16 cellular contexts compared by ENCODE assay signal in genomic region chr12:31819427-31819826, GRCh38.
DNase-seq lines count a peak whose midpoint lies in the region; ATAC-seq and TF ChIP-seq lines count a peak whose summit lies in the region.
"Had no signal": no experiment of that assay in that cellular context is flagged by ENCODE, and none has a peak within 500 bp of the region (broad histone marks: within the 10 kb centered on the region; RNA-seq: fewer than 3 reads in every experiment).

No MANE protein-coding gene starts in this region.

- no peak overlapping the region for H3K27ac ChIP-seq in HCT116 (ENCODE audit: low read depth, low read length)

- POLR2A ChIA-PET in HCT116 (lab: Charles Lee): no interaction called here
- POLR2A ChIA-PET in naive thymus-derived CD8-positive, alpha-beta T cell (lab: Charles Lee): interaction anchor here (0.6 to 1.3 kb wide), 3 partner anchors 12 to 140 kb away, joined by 3 to 9 read pairs (median 8); partner anchors contain the start of gene RESF1

- CTCF ChIA-PET in HCT116 (lab: Charles Lee): interaction anchor here (0.7 kb wide), 1 partner anchor 58 kb away, joined by 5 read pairs; no protein-coding TSS in a partner anchor

- H3K36me3 ChIP-seq in HCT116 (ENCODE audit: control insufficient read depth in 1 of 2, insufficient read depth in 2 of 2, low read length in 2 of 2) (no peaks in the 10 kb centered on the region), mucosa of descending colon (ENCODE audit: low read depth) (no peaks in the 10 kb centered on the region)
- H3K36me3 ChIP-seq: BE2C had no signal

- TF ChIP-seq CTCF in HCT116 (IDR thresholded peaks at IDR 0.05 in 2 of 3, conservative IDR thresholded peaks at IDR 0.05 in 1 of 3; ENCODE audit: borderline replicate concordance in 1 of 3, insufficient read depth in 1 of 3, low read depth in 2 of 3, low read length in 2 of 3) (no peak), epithelial cell of esophagus (IDR thresholded peaks at IDR 0.05; ENCODE audit: insufficient read depth, low read depth, low read length, missing control alignments) (no peak), mucosa of descending colon (IDR thresholded peaks at IDR 0.05) (no peak)

- no peak overlapping the region for H3K9ac ChIP-seq in HCT116 (ENCODE audit: low read length)

- RAD21 ChIA-PET in HCT116 (lab: Charles Lee; ENCODE audit: low non-redundant PET in 1 of 2, low total read pairs in 2 of 2, uncharacterized antibody in 2 of 2, unreplicated experiment in 2 of 2): no interaction called here

- ATAC-seq in HCT116 (no peak), mucosa of descending colon (peak; percentile 46), HG02623 (IDR thresholded peaks at IDR 0.05; ENCODE audit: unreplicated experiment) (no peak), HG03045 (IDR thresholded peaks at IDR 0.05; ENCODE audit: unreplicated experiment) (no peak)
- ATAC-seq in naive thymus-derived CD8-positive, alpha-beta T cell: no peak
- ATAC-seq: GM23338 had no signal

- H3K4me1 ChIP-seq in HCT116 (ENCODE audit: control insufficient read depth in 1 of 2, insufficient read depth in 2 of 2, low read length in 2 of 2) (no peaks in the 10 kb centered on the region), mucosa of descending colon (ENCODE audit: low read depth) (no peaks in the 10 kb centered on the region)
- H3K4me1 ChIP-seq: BE2C had no signal

- H3K9me3 ChIP-seq in HCT116 (ENCODE audit: control insufficient read depth in 1 of 2, insufficient read depth in 1 of 2, low read depth in 1 of 2, low read length in 2 of 2) (no peaks in the 10 kb centered on the region), mucosa of descending colon (no peaks in the 10 kb centered on the region)
- H3K9me3 ChIP-seq: BE2C had no signal

- no peak for TF ChIP-seq RAD21 in HCT116 (IDR thresholded peaks at IDR 0.05; ENCODE audit: low read depth)

- peaks cover 0 to 5% (median 4%) of the 10 kb centered on the region in 3 donors for H3K36me3 Mint-ChIP-seq in naive thymus-derived CD8-positive, alpha-beta T cell

- intact Hi-C loops in HCT116 (cut with micrococcal nuclease): no loop called here
- intact Hi-C loops in mucosa of descending colon (cut with DNase I, micrococcal nuclease): no loop called here

- no peak for TF ChIP-seq POLR2A in HCT116 (IDR thresholded peaks at IDR 0.05; ENCODE audit: borderline replicate concordance, extremely low read depth, insufficient read depth, insufficient read length)

- H3K27me3 ChIP-seq in HCT116 (ENCODE audit: insufficient read depth, low read length): no peaks in the 10 kb centered on the region
- H3K27me3 ChIP-seq: BE2C had no signal

- H3K4me2 ChIP-seq in HCT116 (ENCODE audit: low read length): no peak overlapping the region
- H3K4me2 ChIP-seq: GM23338 had no signal

- no peak overlapping the region for H3K4me3 ChIP-seq in HCT116 (replicated peaks in 1 of 2; ENCODE audit: low read depth in 1 of 2, low read length in 2 of 2)
- no peak overlapping the region for H3K4me3 ChIP-seq in epithelial cell of esophagus (ENCODE audit: low read length)
- no peak overlapping the region for H3K4me3 ChIP-seq in mucosa of descending colon
- H3K4me3 ChIP-seq: GM23338 had no signal

- H2AFZ ChIP-seq in HCT116 (ENCODE audit: low read depth, low read length, poor library complexity, severe bottlenecking): peak overlapping the region; percentile 13
- H2AFZ ChIP-seq: GM23338 had no signal

- H3K9me2 ChIP-seq in HCT116 (ENCODE audit: insufficient read depth): no peaks in the 10 kb centered on the region

- peak overlapping the region in 1 of 10 donors; percentile 12 for H3K27ac Mint-ChIP-seq in naive thymus-derived CD8-positive, alpha-beta T cell
- H3K27ac Mint-ChIP-seq: GM23338 had no signal

- H3K27me3 Mint-ChIP-seq in naive thymus-derived CD8-positive, alpha-beta T cell: no peaks in the 10 kb centered on the region
- H3K27me3 Mint-ChIP-seq: CD4-positive, alpha-beta memory T cell had no signal

- DNase-seq in HCT116 (ENCODE audit: low read depth, low spot score): no peak
- peak; percentile 14 for DNase-seq in NCI-H226
- peak; percentile 19 for DNase-seq in epithelial cell of esophagus (ENCODE audit: low read depth)
- no peak for DNase-seq in mucosa of descending colon
- no peak for DNase-seq in naive thymus-derived CD8-positive, alpha-beta T cell
- DNase-seq: BE2C; CD4-positive, alpha-beta memory T cell; NCI-H1048; NCI-H146; NCI-H2107; NCI-H345; NCI-H526 treated with DMSO at 0.1 percent for 48 hours; NK-92 treated with Interleukin-12 subunit alpha and Interleukin-12 subunit beta, amount 100 ng/mL, for 24 hours had no signal

- peaks cover 8 to 35% (median 19%) of the 10 kb centered on the region in 4 donors for H3K4me1 Mint-ChIP-seq in naive thymus-derived CD8-positive, alpha-beta T cell
- H3K4me1 Mint-ChIP-seq: GM23338 had no signal

- no peak overlapping the region for H3K4me3 Mint-ChIP-seq in naive thymus-derived CD8-positive, alpha-beta T cell
- H3K4me3 Mint-ChIP-seq: CD4-positive, alpha-beta memory T cell; GM23338 had no signal

- BruUV-seq in HCT116 (replicated peaks; lab: Mats Ljungman, UMichigan): no TSS peak

- H3K9me3 Mint-ChIP-seq in naive thymus-derived CD8-positive, alpha-beta T cell: peaks cover 0 to 11% (median 0%) of the 10 kb centered on the region in 9 donors

- no peaks in the 10 kb centered on the region for H3K79me2 ChIP-seq in HCT116 (ENCODE audit: insufficient read depth, low read length)

- H4K20me1 ChIP-seq in HCT116 (ENCODE audit: insufficient read depth): no peaks in the 10 kb centered on the region

TF ChIP-seq in HCT116, 20 proteins besides CTCF, POLR2A, EP300 and RAD21:
- TF ChIP-seq YY1 (IDR thresholded peaks at IDR 0.05; ENCODE audit: extremely low read depth, insufficient replicate concordance, low read depth, low read length) (no peak), ZFX (IDR thresholded peaks at IDR 0.05) (no peak), ZNF274 (IDR thresholded peaks at IDR 0.05; ENCODE audit: low read depth, low read length) (no peak)

Comparison
In these comparisons a context has a peak if more than half of its experiments do, and no peak if none do; other contexts are left out.
1. DNase-seq: peak in NCI-H226 (single experiment) and epithelial cell of esophagus (single experiment); none in HCT116 (single experiment), mucosa of descending colon (0 of 3) and naive thymus-derived CD8-positive, alpha-beta T cell (0 of 10).